2 cellular contexts compared by ENCODE assay signal in genomic region chr1:36481771-36482723, GRCh38.
TF ChIP-seq lines count a peak whose summit lies in the region.

No MANE protein-coding gene starts in this region.

TF ChIP-seq in IMR-90, 13 proteins besides CTCF, POLR2A, EP300 and RAD21:
- TF ChIP-seq MAFK (IDR thresholded peaks at IDR 0.05; ENCODE audit: low read depth, low read length) (no peak), FOS (IDR thresholded peaks at IDR 0.05; ENCODE audit: low read depth, low read length) (no peak), USF2 (IDR thresholded peaks at IDR 0.05; ENCODE audit: low read depth, low read length) (no peak), MXI1 (IDR thresholded peaks at IDR 0.05; ENCODE audit: borderline replicate concordance, low read depth, low read length) (no peak), CEBPB (IDR thresholded peaks at IDR 0.05; ENCODE audit: low read depth, low read length) (no peak), BHLHE40 (IDR thresholded peaks at IDR 0.05; ENCODE audit: low read depth, low read length) (no peak), RCOR1 (IDR thresholded peaks at IDR 0.05; ENCODE audit: insufficient replicate concordance, low read length) (no peak), RFX5 (IDR thresholded peaks at IDR 0.05; ENCODE audit: low read depth, low read length) (no peak), NFE2L2 (IDR thresholded peaks at IDR 0.05; ENCODE audit: low read depth, low read length) (no peak), ELK1 (IDR thresholded peaks at IDR 0.05; ENCODE audit: borderline replicate concordance, low read depth, low read length) (no peak), SMC3 (IDR thresholded peaks at IDR 0.05; ENCODE audit: low read depth, low read length) (no peak), MAZ (IDR thresholded peaks at IDR 0.05; ENCODE audit: borderline replicate concordance, low read depth, low read length) (no peak), CHD1 (IDR thresholded peaks at IDR 0.05; ENCODE audit: low read depth, low read length) (no peak)

TF ChIP-seq in H1, 55 proteins besides CTCF, POLR2A, EP300 and RAD21:
- TF ChIP-seq RFX5 (IDR thresholded peaks at IDR 0.05; ENCODE audit: borderline replicate concordance, low read depth, low read length): no peak
- TF ChIP-seq SP2 (IDR thresholded peaks at IDR 0.05; ENCODE audit: low read length): no peak
- TF ChIP-seq, protein P1, sequence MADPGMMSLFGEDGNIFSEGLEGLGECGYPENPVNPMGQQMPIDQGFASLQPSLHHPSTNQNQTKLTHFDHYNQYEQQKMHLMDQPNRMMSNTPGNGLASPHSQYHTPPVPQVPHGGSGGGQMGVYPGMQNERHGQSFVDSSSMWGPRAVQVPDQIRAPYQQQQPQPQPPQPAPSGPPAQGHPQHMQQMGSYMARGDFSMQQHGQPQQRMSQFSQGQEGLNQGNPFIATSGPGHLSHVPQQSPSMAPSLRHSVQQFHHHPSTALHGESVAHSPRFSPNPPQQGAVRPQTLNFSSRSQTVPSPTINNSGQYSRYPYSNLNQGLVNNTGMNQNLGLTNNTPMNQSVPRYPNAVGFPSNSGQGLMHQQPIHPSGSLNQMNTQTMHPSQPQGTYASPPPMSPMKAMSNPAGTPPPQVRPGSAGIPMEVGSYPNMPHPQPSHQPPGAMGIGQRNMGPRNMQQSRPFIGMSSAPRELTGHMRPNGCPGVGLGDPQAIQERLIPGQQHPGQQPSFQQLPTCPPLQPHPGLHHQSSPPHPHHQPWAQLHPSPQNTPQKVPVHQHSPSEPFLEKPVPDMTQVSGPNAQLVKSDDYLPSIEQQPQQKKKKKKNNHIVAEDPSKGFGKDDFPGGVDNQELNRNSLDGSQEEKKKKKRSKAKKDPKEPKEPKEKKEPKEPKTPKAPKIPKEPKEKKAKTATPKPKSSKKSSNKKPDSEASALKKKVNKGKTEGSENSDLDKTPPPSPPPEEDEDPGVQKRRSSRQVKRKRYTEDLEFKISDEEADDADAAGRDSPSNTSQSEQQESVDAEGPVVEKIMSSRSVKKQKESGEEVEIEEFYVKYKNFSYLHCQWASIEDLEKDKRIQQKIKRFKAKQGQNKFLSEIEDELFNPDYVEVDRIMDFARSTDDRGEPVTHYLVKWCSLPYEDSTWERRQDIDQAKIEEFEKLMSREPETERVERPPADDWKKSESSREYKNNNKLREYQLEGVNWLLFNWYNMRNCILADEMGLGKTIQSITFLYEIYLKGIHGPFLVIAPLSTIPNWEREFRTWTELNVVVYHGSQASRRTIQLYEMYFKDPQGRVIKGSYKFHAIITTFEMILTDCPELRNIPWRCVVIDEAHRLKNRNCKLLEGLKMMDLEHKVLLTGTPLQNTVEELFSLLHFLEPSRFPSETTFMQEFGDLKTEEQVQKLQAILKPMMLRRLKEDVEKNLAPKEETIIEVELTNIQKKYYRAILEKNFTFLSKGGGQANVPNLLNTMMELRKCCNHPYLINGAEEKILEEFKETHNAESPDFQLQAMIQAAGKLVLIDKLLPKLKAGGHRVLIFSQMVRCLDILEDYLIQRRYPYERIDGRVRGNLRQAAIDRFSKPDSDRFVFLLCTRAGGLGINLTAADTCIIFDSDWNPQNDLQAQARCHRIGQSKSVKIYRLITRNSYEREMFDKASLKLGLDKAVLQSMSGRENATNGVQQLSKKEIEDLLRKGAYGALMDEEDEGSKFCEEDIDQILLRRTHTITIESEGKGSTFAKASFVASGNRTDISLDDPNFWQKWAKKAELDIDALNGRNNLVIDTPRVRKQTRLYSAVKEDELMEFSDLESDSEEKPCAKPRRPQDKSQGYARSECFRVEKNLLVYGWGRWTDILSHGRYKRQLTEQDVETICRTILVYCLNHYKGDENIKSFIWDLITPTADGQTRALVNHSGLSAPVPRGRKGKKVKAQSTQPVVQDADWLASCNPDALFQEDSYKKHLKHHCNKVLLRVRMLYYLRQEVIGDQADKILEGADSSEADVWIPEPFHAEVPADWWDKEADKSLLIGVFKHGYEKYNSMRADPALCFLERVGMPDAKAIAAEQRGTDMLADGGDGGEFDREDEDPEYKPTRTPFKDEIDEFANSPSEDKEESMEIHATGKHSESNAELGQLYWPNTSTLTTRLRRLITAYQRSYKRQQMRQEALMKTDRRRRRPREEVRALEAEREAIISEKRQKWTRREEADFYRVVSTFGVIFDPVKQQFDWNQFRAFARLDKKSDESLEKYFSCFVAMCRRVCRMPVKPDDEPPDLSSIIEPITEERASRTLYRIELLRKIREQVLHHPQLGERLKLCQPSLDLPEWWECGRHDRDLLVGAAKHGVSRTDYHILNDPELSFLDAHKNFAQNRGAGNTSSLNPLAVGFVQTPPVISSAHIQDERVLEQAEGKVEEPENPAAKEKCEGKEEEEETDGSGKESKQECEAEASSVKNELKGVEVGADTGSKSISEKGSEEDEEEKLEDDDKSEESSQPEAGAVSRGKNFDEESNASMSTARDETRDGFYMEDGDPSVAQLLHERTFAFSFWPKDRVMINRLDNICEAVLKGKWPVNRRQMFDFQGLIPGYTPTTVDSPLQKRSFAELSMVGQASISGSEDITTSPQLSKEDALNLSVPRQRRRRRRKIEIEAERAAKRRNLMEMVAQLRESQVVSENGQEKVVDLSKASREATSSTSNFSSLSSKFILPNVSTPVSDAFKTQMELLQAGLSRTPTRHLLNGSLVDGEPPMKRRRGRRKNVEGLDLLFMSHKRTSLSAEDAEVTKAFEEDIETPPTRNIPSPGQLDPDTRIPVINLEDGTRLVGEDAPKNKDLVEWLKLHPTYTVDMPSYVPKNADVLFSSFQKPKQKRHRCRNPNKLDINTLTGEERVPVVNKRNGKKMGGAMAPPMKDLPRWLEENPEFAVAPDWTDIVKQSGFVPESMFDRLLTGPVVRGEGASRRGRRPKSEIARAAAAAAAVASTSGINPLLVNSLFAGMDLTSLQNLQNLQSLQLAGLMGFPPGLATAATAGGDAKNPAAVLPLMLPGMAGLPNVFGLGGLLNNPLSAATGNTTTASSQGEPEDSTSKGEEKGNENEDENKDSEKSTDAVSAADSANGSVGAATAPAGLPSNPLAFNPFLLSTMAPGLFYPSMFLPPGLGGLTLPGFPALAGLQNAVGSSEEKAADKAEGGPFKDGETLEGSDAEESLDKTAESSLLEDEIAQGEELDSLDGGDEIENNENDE (IDR thresholded peaks at IDR 0.05; ENCODE audit: insufficient replicate concordance, low read length): no peak
- TF ChIP-seq SAP30 (IDR thresholded peaks at IDR 0.05; ENCODE audit: insufficient read depth, insufficient replicate concordance, low read length): no peak
- TF ChIP-seq GABPA (IDR thresholded peaks at IDR 0.05; ENCODE audit: borderline replicate concordance, insufficient read depth, low read length): no peak
- no peak for TF ChIP-seq CBX5 (IDR thresholded peaks at IDR 0.05; ENCODE audit: low read depth, low read length)
- no peak for TF ChIP-seq KDM4A (IDR thresholded peaks at IDR 0.05; ENCODE audit: low read depth, low read length, severe bottlenecking)
- no peak for TF ChIP-seq SP4 (IDR thresholded peaks at IDR 0.05; ENCODE audit: low read length)
- no peak for TF ChIP-seq EZH2 (IDR thresholded peaks at IDR 0.05; ENCODE audit: low read depth, low read length, severe bottlenecking)
- TF ChIP-seq, protein P2, sequence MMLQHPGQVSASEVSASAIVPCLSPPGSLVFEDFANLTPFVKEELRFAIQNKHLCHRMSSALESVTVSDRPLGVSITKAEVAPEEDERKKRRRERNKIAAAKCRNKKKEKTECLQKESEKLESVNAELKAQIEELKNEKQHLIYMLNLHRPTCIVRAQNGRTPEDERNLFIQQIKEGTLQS (IDR thresholded peaks at IDR 0.05; ENCODE audit: insufficient read depth, low read depth, low read length): no peak
- TF ChIP-seq SP1 (IDR thresholded peaks at IDR 0.05; ENCODE audit: low read depth, low read length): no peak
- TF ChIP-seq CTBP2 (IDR thresholded peaks at IDR 0.05; ENCODE audit: borderline replicate concordance, insufficient read depth, insufficient read length, low read length): no peak
